1 cellular context compared by ENCODE assay signal in genomic region chr6:125956506-125957390, GRCh38.
TF ChIP-seq lines count a peak whose summit lies in the region.

HINT3 (plus strand) TSS chr6:125956770; CDS start chr6:125956978, 208 bp downstream.

TF ChIP-seq in K562, 482 proteins besides CTCF, POLR2A, EP300 and RAD21 (continued from another document and continues in another):
- TF ChIP-seq HDAC3 (IDR thresholded peaks at IDR 0.05; ENCODE audit: borderline replicate concordance, partially characterized antibody) (no peak), RREB1 (CRISPR knock-in tag; IDR thresholded peaks at IDR 0.05) (no peak; the same call in 1 of the 2 replicates), FOSL1 (tag; conservative IDR thresholded peaks at IDR 0.05) (peak; percentile 66), USF2 (CRISPR knock-in tag; IDR thresholded peaks at IDR 0.05) (no peak), DPF2 (IDR thresholded peaks at IDR 0.05) (0 out of 2 replicates have a peak, but pooled peaks have one; percentile 12), FIP1L1 (IDR thresholded peaks at IDR 0.05; ENCODE audit: low read depth, low read length, poor library complexity, severe bottlenecking) (peak; percentile 93), NKRF (IDR thresholded peaks at IDR 0.05; ENCODE audit: borderline replicate concordance) (peak; percentile 48; the same call in 1 of the 2 replicates), ID3 (CRISPR knock-in tag; IDR thresholded peaks at IDR 0.05) (no peak), ID3 (tag; IDR thresholded peaks at IDR 0.05) (peak; percentile 71; the same call in 1 of the 2 replicates), KAT8 (IDR thresholded peaks at IDR 0.05; ENCODE audit: low read depth) (no peak), XRCC3 (IDR thresholded peaks at IDR 0.05) (no peak), NCOR1 (IDR thresholded peaks at IDR 0.05) (peak; percentile 62), SMAD1 (IDR thresholded peaks at IDR 0.05; ENCODE audit: low read depth, low read length, partially characterized antibody) (no peak), HNRNPH1 (optimal IDR thresholded peaks at IDR 0.05; ENCODE audit: low read depth, low read length) (no peak), FUS (optimal IDR thresholded peaks at IDR 0.05; ENCODE audit: low read depth, low read length) (no peak), ZNF174 (CRISPR knock-in tag; IDR thresholded peaks at IDR 0.05) (no peak), C11orf30 (IDR thresholded peaks at IDR 0.05; ENCODE audit: low read depth) (peak; percentile 95), BDP1 (IDR thresholded peaks at IDR 0.05; ENCODE audit: insufficient read depth, insufficient read length) (no peak), ZNF23 (CRISPR knock-in tag; IDR thresholded peaks at IDR 0.05) (no peak), PTTG1 (tag; IDR thresholded peaks at IDR 0.05; ENCODE audit: low read depth) (no peak), TAF1 (IDR thresholded peaks at IDR 0.05; ENCODE audit: control insufficient read depth, extremely low read depth, insufficient read depth, low read length, severe bottlenecking) (peak; percentile 82), KLF13 (tag; IDR thresholded peaks at IDR 0.05; ENCODE audit: borderline replicate concordance, low read depth) (peak; percentile 72), ESRRB (CRISPR knock-in tag; IDR thresholded peaks at IDR 0.05; ENCODE audit: borderline replicate concordance) (no peak), ARID2 (IDR thresholded peaks at IDR 0.05) (peak; percentile 92), HDAC2 (IDR thresholded peaks at IDR 0.05) (peak; percentile 13; the same call in 1 of the 2 replicates), ZNF583 (CRISPR knock-in tag; IDR thresholded peaks at IDR 0.05) (no peak), PHB2 (IDR thresholded peaks at IDR 0.05; ENCODE audit: low read depth) (no peak), PHB (CRISPR knock-in tag; IDR thresholded peaks at IDR 0.05) (0 out of 2 replicates have a peak, but pooled peaks have one; percentile 55), SRSF7 (optimal IDR thresholded peaks at IDR 0.05; ENCODE audit: low read depth, low read length) (no peak), ZBTB11 (CRISPR knock-in tag; IDR thresholded peaks at IDR 0.05) (no peak), ZNF280A (IDR thresholded peaks at IDR 0.05; ENCODE audit: low read depth, partially characterized antibody) (no peak), KHSRP (IDR thresholded peaks at IDR 0.05) (peak; percentile 87), ZNF184 (CRISPR knock-in tag; IDR thresholded peaks at IDR 0.05) (no peak), MIER1 (IDR thresholded peaks at IDR 0.05; ENCODE audit: low read depth) (no peak), ZBTB1 (CRISPR knock-in tag; IDR thresholded peaks at IDR 0.05; ENCODE audit: borderline replicate concordance, low read depth) (peak; percentile 47; the same call in 1 of the 2 replicates), BCOR (IDR thresholded peaks at IDR 0.05) (peak; percentile 48; the same call in 1 of the 2 replicates), ZBTB9 (CRISPR knock-in tag; IDR thresholded peaks at IDR 0.05) (no peak; the same call in 1 of the 2 replicates), TCFL5 (CRISPR knock-in tag; conservative IDR thresholded peaks at IDR 0.05) (no peak), ZNF133 (CRISPR knock-in tag; IDR thresholded peaks at IDR 0.05) (no peak), ZNF41 (CRISPR knock-in tag; conservative IDR thresholded peaks at IDR 0.05) (no peak)
- TF ChIP-seq, protein P1, sequence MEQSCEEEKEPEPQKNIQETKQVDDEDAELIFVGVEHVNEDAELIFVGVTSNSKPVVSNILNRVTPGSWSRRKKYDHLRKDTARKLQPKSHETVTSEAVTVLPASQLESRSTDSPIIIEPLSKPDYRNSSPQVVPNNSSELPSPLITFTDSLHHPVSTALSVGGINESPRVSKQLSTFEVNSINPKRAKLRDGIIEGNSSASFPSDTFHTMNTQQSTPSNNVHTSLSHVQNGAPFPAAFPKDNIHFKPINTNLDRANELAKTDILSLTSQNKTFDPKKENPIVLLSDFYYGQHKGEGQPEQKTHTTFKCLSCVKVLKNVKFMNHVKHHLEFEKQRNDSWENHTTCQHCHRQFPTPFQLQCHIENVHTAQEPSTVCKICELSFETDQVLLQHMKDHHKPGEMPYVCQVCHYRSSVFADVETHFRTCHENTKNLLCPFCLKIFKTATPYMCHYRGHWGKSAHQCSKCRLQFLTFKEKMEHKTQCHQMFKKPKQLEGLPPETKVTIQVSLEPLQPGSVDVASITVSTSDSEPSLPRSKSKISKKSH (CRISPR knock-in tag; IDR thresholded peaks at IDR 0.05): no peak
- TF ChIP-seq, protein P2, sequence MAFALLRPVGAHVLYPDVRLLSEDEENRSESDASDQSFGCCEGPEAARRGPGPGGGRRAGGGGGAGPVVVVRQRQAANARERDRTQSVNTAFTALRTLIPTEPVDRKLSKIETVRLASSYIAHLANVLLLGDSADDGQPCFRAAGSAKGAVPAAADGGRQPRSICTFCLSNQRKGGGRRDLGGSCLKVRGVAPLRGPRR (CRISPR knock-in tag; IDR thresholded peaks at IDR 0.05): no peak
- TF ChIP-seq, protein P3, sequence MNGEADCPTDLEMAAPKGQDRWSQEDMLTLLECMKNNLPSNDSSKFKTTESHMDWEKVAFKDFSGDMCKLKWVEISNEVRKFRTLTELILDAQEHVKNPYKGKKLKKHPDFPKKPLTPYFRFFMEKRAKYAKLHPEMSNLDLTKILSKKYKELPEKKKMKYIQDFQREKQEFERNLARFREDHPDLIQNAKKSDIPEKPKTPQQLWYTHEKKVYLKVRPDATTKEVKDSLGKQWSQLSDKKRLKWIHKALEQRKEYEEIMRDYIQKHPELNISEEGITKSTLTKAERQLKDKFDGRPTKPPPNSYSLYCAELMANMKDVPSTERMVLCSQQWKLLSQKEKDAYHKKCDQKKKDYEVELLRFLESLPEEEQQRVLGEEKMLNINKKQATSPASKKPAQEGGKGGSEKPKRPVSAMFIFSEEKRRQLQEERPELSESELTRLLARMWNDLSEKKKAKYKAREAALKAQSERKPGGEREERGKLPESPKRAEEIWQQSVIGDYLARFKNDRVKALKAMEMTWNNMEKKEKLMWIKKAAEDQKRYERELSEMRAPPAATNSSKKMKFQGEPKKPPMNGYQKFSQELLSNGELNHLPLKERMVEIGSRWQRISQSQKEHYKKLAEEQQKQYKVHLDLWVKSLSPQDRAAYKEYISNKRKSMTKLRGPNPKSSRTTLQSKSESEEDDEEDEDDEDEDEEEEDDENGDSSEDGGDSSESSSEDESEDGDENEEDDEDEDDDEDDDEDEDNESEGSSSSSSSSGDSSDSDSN (IDR thresholded peaks at IDR 0.05; ENCODE audit: borderline replicate concordance in 1 of 2, low read depth in 2 of 2, low read length in 2 of 2): peak; percentile 80 to 87
